ENCODE assay signal across 8 cellular contexts in genomic region chr10:102673961-102674511, GRCh38. TPM values are rescaled to one million over a fixed set of nuclear protein-coding genes. Genes with fewer than 3 reads are reported as not detected.
DNase-seq lines count a peak whose midpoint lies in the region.

No MANE protein-coding gene starts in this region.

- H3K4me1 ChIP-seq in mononuclear cell (ENCODE audit: insufficient read depth, low read length), result peaks cover 76% of the 10 kb centered on the region

- H3K9me3 ChIP-seq in mononuclear cell (ENCODE audit: low read depth, low read length), result no peaks in the 10 kb centered on the region

- no peaks in the 10 kb centered on the region for H3K27me3 ChIP-seq in mononuclear cell (ENCODE audit: insufficient read depth, low read length)

- H3K4me3 ChIP-seq in mononuclear cell (ENCODE audit: low read length), result peak overlapping the region; percentile 13

- DNase-seq in EL (peak; percentile 72), NCI-H1092 treated with DMSO at 0.1 percent for 48 hours (lab: John Stamatoyannopoulos, UW) (peak; percentile 44), epidermal melanocyte (ENCODE audit: insufficient read length, low spot score) (peak; percentile 67), NCI-H146 treated with DMSO at 0.1 percent for 48 hours (lab: John Stamatoyannopoulos, UW; ENCODE audit: unreplicated experiment) (no peak), NCI-H2081 treated with DMSO at 0.1 percent for 48 hours (lab: John Stamatoyannopoulos, UW) (no peak)
- peak; percentile 62 for DNase-seq in activated CD8-positive, alpha-beta memory T cell treated with anti-CD3 and anti-CD28 coated beads, Interleukin-2, amount 50 U/mL, for 4 hours
- peak; percentile 45 to 53 for DNase-seq in stimulated activated CD8-positive, alpha-beta memory T cell treated with anti-CD3 and anti-CD28 coated beads, Interleukin-15, amount 100 ng/mL, for 48 hours (ENCODE audit: low read depth in 2 of 2)

RNA-seq across cellular contexts. Expression of gene TRIM8, which starts 29.8 kb away (rescaled TPM):
- 89.0 TPM for total RNA-seq in mononuclear cell

RNA-seq across cellular contexts. Expression of gene ARL3, which starts 40.2 kb away (rescaled TPM):
- 0.84 TPM for total RNA-seq in mononuclear cell

RNA-seq across cellular contexts. Expression of gene SFXN2, which starts 40.4 kb away (rescaled TPM):
- 2.2 TPM for total RNA-seq in mononuclear cell

Comparison
In these comparisons a context has a peak if more than half of its experiments do, and no peak if none do; other contexts are left out.
1. DNase-seq: peak in EL (single experiment), NCI-H1092 treated with DMSO at 0.1 percent for 48 hours (single experiment), activated CD8-positive, alpha-beta memory T cell treated with anti-CD3 and anti-CD28 coated beads, Interleukin-2, amount 50 U/mL, for 4 hours (single experiment), epidermal melanocyte (single experiment) and stimulated activated CD8-positive, alpha-beta memory T cell treated with anti-CD3 and anti-CD28 coated beads, Interleukin-15, amount 100 ng/mL, for 48 hours (2 of 2); none in NCI-H146 treated with DMSO at 0.1 percent for 48 hours (single experiment) and NCI-H2081 treated with DMSO at 0.1 percent for 48 hours (single experiment).